Comparison of ENCODE assay signal across 8 cellular contexts in the genomic region with DNA sequence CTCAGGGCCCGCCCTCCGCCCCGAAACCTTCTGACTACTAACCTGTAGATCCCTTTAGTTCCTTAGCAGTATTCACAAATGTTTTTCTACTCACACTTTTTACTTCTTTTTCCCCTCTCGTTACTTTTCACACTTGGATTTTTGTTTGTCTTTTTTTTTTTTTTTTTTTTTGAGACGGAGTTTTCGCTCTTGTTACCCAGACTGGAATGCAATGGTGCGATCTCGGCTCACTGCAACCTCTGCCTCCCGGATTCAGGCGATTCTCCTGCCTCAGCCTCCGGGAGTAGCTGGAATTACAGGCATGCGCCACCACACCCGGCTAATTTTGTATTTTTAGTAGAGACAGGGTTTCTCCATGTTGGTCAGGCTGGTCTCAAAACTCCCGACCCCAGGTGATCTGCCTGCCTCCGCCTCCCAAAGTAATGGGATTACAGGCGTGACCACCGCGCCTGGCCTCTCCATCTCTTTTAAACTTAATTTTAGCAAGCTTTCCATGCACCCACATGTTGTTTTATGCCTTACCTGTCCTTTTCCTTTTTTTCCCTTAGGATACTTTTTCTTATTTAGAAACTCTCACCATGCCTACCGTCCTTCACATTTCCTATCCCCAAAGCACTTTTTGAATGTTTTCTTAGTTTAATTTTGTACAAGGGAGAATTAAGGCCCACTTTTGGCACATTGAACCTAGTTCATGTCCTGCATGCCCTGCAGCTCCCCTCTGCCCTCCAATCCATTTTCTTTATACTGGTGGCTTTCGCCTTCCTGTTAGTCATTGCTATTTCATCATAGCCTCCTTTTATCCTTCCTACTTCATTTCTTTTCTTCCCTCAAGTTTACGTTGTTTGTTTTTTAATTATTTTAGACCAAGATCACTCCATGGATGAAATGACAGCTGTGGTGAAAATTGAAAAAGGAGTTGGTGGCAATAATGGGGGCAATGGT. TPM values are rescaled to one million over a fixed set of nuclear protein-coding genes. Genes with fewer than 3 reads are reported as not detected.
DNase-seq lines count a peak whose midpoint lies in the region; FAIRE-seq lines count a peak whose summit lies in the region.

No MANE protein-coding gene starts in this region.

- no peak for FAIRE-seq in frontal cortex (lab: Jason Lieb, UNC)

- H3K27me3 ChIP-seq in rectal smooth muscle tissue (ENCODE audit: control insufficient read depth, insufficient read depth, low read length), result no peaks in the 10 kb centered on the region

- peaks cover 15% of the 10 kb centered on the region for H3K36me3 ChIP-seq in rectal smooth muscle tissue (ENCODE audit: control insufficient read depth, insufficient read depth, low read length)

- DNase-seq in NCI-H82 (lab: John Stamatoyannopoulos, UW) (peak; percentile 42), NCI-H82 treated with DMSO at 0.1 percent for 48 hours (lab: John Stamatoyannopoulos, UW; ENCODE audit: unreplicated experiment) (no peak), SW480 (ENCODE audit: low spot score) (peak; percentile 57), fibroblast of peridontal ligament (ENCODE audit: extremely low read depth) (peak; percentile 52), frontal cortex (ENCODE audit: low spot score in 2 of 2) (no peak), AG08396 (ENCODE audit: low spot score) (no peak), globus pallidus (ENCODE audit: low spot score) (no peak)

- H3K4me3 ChIP-seq in rectal smooth muscle tissue (ENCODE audit: low read length), result peak overlapping the region; percentile 66

- H3K9ac ChIP-seq in rectal smooth muscle tissue (ENCODE audit: low read length), result peak overlapping the region; percentile 10

- peak overlapping the region; percentile 99 for H3K27ac ChIP-seq in rectal smooth muscle tissue (ENCODE audit: low read depth, low read length)

- H3K4me1 ChIP-seq in rectal smooth muscle tissue (ENCODE audit: control insufficient read depth, insufficient read depth, low read length), result peaks cover 36% of the 10 kb centered on the region

RNA-seq across cellular contexts. Expression of a gene that starts 1.1 kb away (rescaled TPM):
- 8.2 TPM for total RNA-seq in frontal cortex

RNA-seq across cellular contexts. Expression of a gene that starts 42.6 kb away (rescaled TPM):
- total RNA-seq in frontal cortex, result not detected

RNA-seq across cellular contexts. Expression of a gene that starts 44.9 kb away (rescaled TPM):
- under 0.01 TPM for total RNA-seq in frontal cortex

RNA-seq across cellular contexts. Expression of a gene that starts 59.7 kb away (rescaled TPM):
- 34.2 TPM for total RNA-seq in frontal cortex

Comparison
In these comparisons a context has a peak if more than half of its experiments do, and no peak if none do; other contexts are left out.
1. DNase-seq: peak in NCI-H82 (single experiment), SW480 (single experiment) and fibroblast of peridontal ligament (single experiment); none in NCI-H82 treated with DMSO at 0.1 percent for 48 hours (single experiment), frontal cortex (0 of 2), AG08396 (single experiment) and globus pallidus (single experiment).